Comparison of ENCODE assay signal across 9 cellular contexts in genomic region chr1:31617917-31618746, GRCh38. TPM values are rescaled to one million over a fixed set of nuclear protein-coding genes. Genes with fewer than 3 reads are reported as not detected.
DNase-seq lines count a peak whose midpoint lies in the region; ATAC-seq, FAIRE-seq and TF ChIP-seq lines count a peak whose summit lies in the region.
"Had no signal": no experiment of that assay in that cellular context is flagged by ENCODE, and none has a peak within 500 bp of the region (broad histone marks: within the 10 kb centered on the region; RNA-seq: fewer than 3 reads in every experiment).

No MANE protein-coding gene starts in this region.

- no peak for TF ChIP-seq POLR2A in H54 (IDR thresholded peaks at IDR 0.05; ENCODE audit: low read depth, low read length)

- no peak overlapping the region for H3K9ac ChIP-seq in skeletal muscle satellite cell (ENCODE audit: low read depth, low read length)

- peak; percentile 95 for TF ChIP-seq CTCF in C4-2B (conservative IDR thresholded peaks at IDR 0.05)
- TF ChIP-seq CTCF in OCI-LY7 (conservative IDR thresholded peaks at IDR 0.05; ENCODE audit: low read length): peak; percentile 78

- FAIRE-seq in H54 (lab: Jason Lieb, UNC): no peak

- H3K27ac ChIP-seq in C4-2B: no peak overlapping the region
- no peak overlapping the region for H3K27ac ChIP-seq in OCI-LY7 (ENCODE audit: low read depth, low read length, poor library complexity, severe bottlenecking)
- H3K27ac ChIP-seq in right cardiac atrium (ENCODE audit: low read length): no peak overlapping the region

- H3K4me2 ChIP-seq in OCI-LY7 (ENCODE audit: low read length): no peak overlapping the region; the same call in 1 of the 2 replicates
- H3K4me2 ChIP-seq in skeletal muscle satellite cell (ENCODE audit: low read length): peak overlapping the region; percentile 89

- POLR2A ChIA-PET in OCI-LY7 (lab: Charles Lee): no interaction called here

- H2AFZ ChIP-seq in OCI-LY7 (ENCODE audit: low read length): no peak overlapping the region

- BruUV-seq in OCI-LY7 (replicated peaks; lab: Mats Ljungman, UMichigan): no TSS peak

- H3K9me3 ChIP-seq in OCI-LY7 (ENCODE audit: low read length) (no peaks in the 10 kb centered on the region), right cardiac atrium (ENCODE audit: control insufficient read depth, low read length) (no peaks in the 10 kb centered on the region), skeletal muscle satellite cell (replicated peaks; ENCODE audit: low read length) (no peaks in the 10 kb centered on the region)

- DNase-seq in H54 (ENCODE audit: insufficient read length, low spot score) (peak; percentile 45), OCI-LY7 (ENCODE audit: low spot score) (peak; percentile 35), right cardiac atrium (peak; percentile 39 to 78 (median 72)), H4 (ENCODE audit: low spot score) (no peak)
- peak; percentile 56 for DNase-seq in activated naive CD4-positive, alpha-beta T cell treated with anti-CD3 and anti-CD28 coated beads, Interleukin-2, amount 50 U/mL, for 16 hours

- 11% methylated on average over 56 of the region's 56 CpGs for WGBS in right cardiac atrium

- intact Hi-C loops in OCI-LY7 (cut with micrococcal nuclease; ENCODE audit: unreplicated experiment): no loop called here
- intact Hi-C loops in right cardiac atrium (cut with DNase I): loop anchor here in 2 of 4 donors (2.0 to 10.0 kb wide), 2 partner anchors 51 to 53 kb away; no protein-coding TSS in a partner anchor

- ATAC-seq in right cardiac atrium: peak; percentile 55 to 62
- ATAC-seq in HG03025 (IDR thresholded peaks at IDR 0.05; ENCODE audit: low FRiP score, unreplicated experiment): no peak

- H3K79me2 ChIP-seq in OCI-LY7 (ENCODE audit: insufficient read depth, low read depth, low read length): no peaks in the 10 kb centered on the region

- H3K27me3 ChIP-seq in right cardiac atrium (ENCODE audit: control insufficient read depth, insufficient read depth) (no peaks in the 10 kb centered on the region), skeletal muscle satellite cell (ENCODE audit: control insufficient read depth, insufficient read depth, low read length) (peaks cover 29% of the 10 kb centered on the region)

- no peaks in the 10 kb centered on the region for H3K9me2 ChIP-seq in OCI-LY7 (ENCODE audit: insufficient read depth, low read length)

- CTCF ChIA-PET in OCI-LY7 (lab: Charles Lee; ENCODE audit: unreplicated experiment): interaction anchor here (1.0 kb wide), 1 partner anchor 12 kb away, joined by 3 read pairs; no protein-coding TSS in a partner anchor

- no peaks in the 10 kb centered on the region for H3K36me3 ChIP-seq in OCI-LY7 (ENCODE audit: insufficient read depth, low read length)
- no peaks in the 10 kb centered on the region for H3K36me3 ChIP-seq in skeletal muscle satellite cell (ENCODE audit: insufficient read depth, low read length)

- H4K20me1 ChIP-seq in OCI-LY7 (ENCODE audit: insufficient read depth, low read length): no peaks in the 10 kb centered on the region

- no peaks in the 10 kb centered on the region for H3K4me1 ChIP-seq in OCI-LY7 (ENCODE audit: insufficient read depth, low read length, poor library complexity, severe bottlenecking)
- peaks cover 8% of the 10 kb centered on the region for H3K4me1 ChIP-seq in right cardiac atrium (ENCODE audit: control insufficient read depth, insufficient read depth, low read length)
- no peaks in the 10 kb centered on the region for H3K4me1 ChIP-seq in skeletal muscle satellite cell (ENCODE audit: control insufficient read depth, insufficient read depth, low read length)

- H3K4me3 ChIP-seq in OCI-LY7 (ENCODE audit: low read depth, low read length, poor library complexity, severe bottlenecking): no peak overlapping the region
- peak overlapping the region; percentile 75 for H3K4me3 ChIP-seq in right cardiac atrium (ENCODE audit: low read length)
- peak overlapping the region; percentile 69 for H3K4me3 ChIP-seq in skeletal muscle satellite cell (ENCODE audit: low read length)

RNA-seq across cellular contexts. Expression of gene HCRTR1, which starts 0.6 kb away (rescaled TPM):
- not detected in 2 replicates for total RNA-seq in OCI-LY7 (2014; rRNA removed; shearing (Covaris generic))
- total RNA-seq in OCI-LY7 (2022) (not detected in 2 replicates), right cardiac atrium (under 1 TPM in 2 of 4 donors, not detected in 2; 0.14 to 0.37 TPM)
- 0.18 TPM for polyA plus RNA-seq in right cardiac atrium
- total RNA-seq in skeletal muscle satellite cell (2012; rRNA removed): not detected in 2 replicates
- total RNA-seq in H4 (2014; rRNA removed; shearing (Covaris generic)): not detected in 2 replicates
- polyA plus RNA-seq: IgD-negative memory B cell had no signal

RNA-seq across cellular contexts. Expression of gene PEF1, which starts 26.5 kb away (rescaled TPM):
- total RNA-seq in OCI-LY7 (2014; rRNA removed; shearing (Covaris generic)): 67.7 and 89.7 TPM in 2 replicates
- 54.6 and 56.1 TPM in 2 replicates for total RNA-seq in OCI-LY7 (2022)
- 10 to 100 TPM; 38.6 to 46.0 (median 42.2) TPM for total RNA-seq in right cardiac atrium
- polyA plus RNA-seq in right cardiac atrium: 47.7 TPM
- total RNA-seq in skeletal muscle satellite cell (2012; rRNA removed): 59.0 and 60.8 TPM in 2 replicates
- total RNA-seq in H4 (2014; rRNA removed; shearing (Covaris generic)): 94.3 and 94.6 TPM in 2 replicates

RNA-seq across cellular contexts. Expression of gene TINAGL1, which starts 41.8 kb away (rescaled TPM):
- not detected in 2 replicates for total RNA-seq in OCI-LY7 (2014; rRNA removed; shearing (Covaris generic))
- 0.17 TPM in 1 of 2 replicates, not detected in the other for total RNA-seq in OCI-LY7 (2022)
- 100 to 1,000 TPM in 3 of 4 donors, 10 to 100 TPM in 1; 94.7 to 141 (median 122) TPM for total RNA-seq in right cardiac atrium
- 186 TPM for polyA plus RNA-seq in right cardiac atrium
- total RNA-seq in skeletal muscle satellite cell (2012; rRNA removed): 1.0 and 1.1 TPM in 2 replicates
- total RNA-seq in H4 (2014; rRNA removed; shearing (Covaris generic)): 0.23 and 0.90 TPM in 2 replicates
- polyA plus RNA-seq: IgD-negative memory B cell had no signal

Comparison
In these comparisons a context has a peak if more than half of its experiments do, and no peak if none do; other contexts are left out.
1. RNA of gene TINAGL1, which starts 41.8 kb away (total RNA-seq): 94.7 to 141 TPM in right cardiac atrium; 0.23 to 0.90 TPM in H4 and 0.17 TPM in OCI-LY7; every median in the first group is over 10 times any median in the second.